ENCODE assay signal across 21 cellular contexts in genomic region chr11:42951266-42951665, GRCh38.
DNase-seq lines count a peak whose midpoint lies in the region; ATAC-seq, FAIRE-seq and TF ChIP-seq lines count a peak whose summit lies in the region.
"Had no signal": no experiment of that assay in that cellular context is flagged by ENCODE, and none has a peak within 500 bp of the region (broad histone marks: within the 10 kb centered on the region; RNA-seq: fewer than 3 reads in every experiment).

No MANE protein-coding gene starts in this region.

- WGBS in GM23248 (ENCODE audit: low coverage in 1 of 2, low lambda C conversion rate in 2 of 2, missing lambda C conversion rate in 2 of 2), 2 experiments, result 16 to 22% methylated on average over 1 of the region's 1 CpG

- H3K4me1 ChIP-seq in mucosa of descending colon (ENCODE audit: low read depth) (no peaks in the 10 kb centered on the region), lower lobe of right lung (no peaks in the 10 kb centered on the region), GM23248 (ENCODE audit: insufficient read depth) (no peaks in the 10 kb centered on the region)
- H3K4me1 ChIP-seq: BE2C, SJCRH30 had no signal

- H3F3A ChIP-seq in GM23248 (ENCODE audit: insufficient read depth), result no peaks in the 10 kb centered on the region

- H3K4me3 ChIP-seq in bronchial epithelial cell (ENCODE audit: low read depth, low read length), result no peak overlapping the region
- no peak overlapping the region for H3K4me3 ChIP-seq in mucosa of descending colon
- H3K4me3 ChIP-seq in lower lobe of right lung, result no peak overlapping the region
- no peak overlapping the region for H3K4me3 ChIP-seq in GM23248
- H3K4me3 ChIP-seq: SJCRH30 had no signal

- H3K4me1 Mint-ChIP-seq in chondrocyte (ENCODE audit: low read depth), result no peaks in the 10 kb centered on the region
- H3K4me1 Mint-ChIP-seq: CD4-positive, alpha-beta memory T cell had no signal

- H3K27ac Mint-ChIP-seq in chondrocyte (ENCODE audit: unreplicated experiment), result no peak overlapping the region
- H3K27ac Mint-ChIP-seq: CD4-positive, alpha-beta memory T cell had no signal

- no peak for TF ChIP-seq CTCF in bronchial epithelial cell (IDR thresholded peaks at IDR 0.05; ENCODE audit: insufficient read depth, low read length, severe bottlenecking)
- no peak for TF ChIP-seq CTCF in mucosa of descending colon (IDR thresholded peaks at IDR 0.05)
- no peak for TF ChIP-seq CTCF in lower lobe of right lung (IDR thresholded peaks at IDR 0.05)
- TF ChIP-seq CTCF in chondrocyte (IDR thresholded peaks at IDR 0.05), result no peak

- no peaks in the 10 kb centered on the region for H3K79me2 ChIP-seq in GM23248 (ENCODE audit: insufficient read depth)

- H3K36me3 Mint-ChIP-seq in chondrocyte (ENCODE audit: low read depth), result no peaks in the 10 kb centered on the region
- H3K36me3 Mint-ChIP-seq: CD4-positive, alpha-beta memory T cell had no signal

- H4K20me1 ChIP-seq in GM23248 (ENCODE audit: insufficient read depth), result no peaks in the 10 kb centered on the region

- H3K27ac ChIP-seq in lower lobe of right lung, result no peak overlapping the region
- H3K27ac ChIP-seq in GM23248, result no peak overlapping the region
- H3K27ac ChIP-seq: KMS-11, SJCRH30 had no signal

- intact Hi-C loops in mucosa of descending colon (cut with DNase I, micrococcal nuclease), result no loop called here
- intact Hi-C loops in lower lobe of right lung (cut with DNase I), result no loop called here

- H3K36me3 ChIP-seq in bronchial epithelial cell (ENCODE audit: control insufficient read depth, insufficient read depth, low read length), result no peaks in the 10 kb centered on the region
- H3K36me3 ChIP-seq in mucosa of descending colon (ENCODE audit: low read depth), result no peaks in the 10 kb centered on the region
- no peaks in the 10 kb centered on the region for H3K36me3 ChIP-seq in lower lobe of right lung
- H3K36me3 ChIP-seq in GM23248 (ENCODE audit: low read depth), result no peaks in the 10 kb centered on the region
- H3K36me3 ChIP-seq: BE2C, SJCRH30 had no signal

- H3K27me3 ChIP-seq in bronchial epithelial cell (ENCODE audit: control insufficient read depth, insufficient read depth, low read length) (no peaks in the 10 kb centered on the region), lower lobe of right lung (ENCODE audit: low read depth) (no peaks in the 10 kb centered on the region), GM23248 (replicated peaks; ENCODE audit: insufficient read depth) (no peaks in the 10 kb centered on the region)
- H3K27me3 ChIP-seq: BE2C, SJCRH30 had no signal

- H3K27me3 Mint-ChIP-seq in chondrocyte (ENCODE audit: low read depth), result no peaks in the 10 kb centered on the region
- H3K27me3 Mint-ChIP-seq: CD4-positive, alpha-beta memory T cell had no signal

- H3K9ac ChIP-seq in GM23248, result no peak overlapping the region
- H3K9ac ChIP-seq: KMS-11 had no signal

- no peaks in the 10 kb centered on the region for H3K9me2 ChIP-seq in GM23248 (ENCODE audit: insufficient read depth)

- FAIRE-seq in bronchial epithelial cell (lab: Jason Lieb, UNC), result no peak
- FAIRE-seq: D721Med, GM12892, H1 had no signal

- in situ Hi-C loops in GM23248 (cut with MboI), result no loop called here

- peak; percentile 41 for DNase-seq in DMS53 (lab: John Stamatoyannopoulos, UW)
- peak; percentile 2 for DNase-seq in M059J (ENCODE audit: low read depth)
- peak; percentile 43 for DNase-seq in bronchial epithelial cell (ENCODE audit: low read depth)
- DNase-seq in mucosa of descending colon, result peak in 2 of 3 donors; percentile 23 to 24
- DNase-seq in activated effector memory CD4-positive, alpha-beta T cell treated with Interleukin-2 at 50 U/mL for 16 hours, result no peak
- no peak for DNase-seq in lower lobe of right lung
- DNase-seq in chondrocyte (ENCODE audit: low spot score), result no peak
- no peak for DNase-seq in GM23248
- DNase-seq: BE2C; CD4-positive, alpha-beta memory T cell; MM.1S; NCI-H1092 treated with DMSO at 0.1 percent for 48 hours; NCI-H1694 treated with DMSO at 0.1 percent for 48 hours; NCI-H526 treated with DMSO at 0.1 percent for 48 hours; OCI-M1; RPMI8226; SJCRH30 had no signal

- H3K4me3 Mint-ChIP-seq in chondrocyte (ENCODE audit: unreplicated experiment), result no peak overlapping the region
- H3K4me3 Mint-ChIP-seq: CD4-positive, alpha-beta memory T cell had no signal

- H3K9me3 ChIP-seq in mucosa of descending colon, result no peaks in the 10 kb centered on the region
- no peaks in the 10 kb centered on the region for H3K9me3 ChIP-seq in lower lobe of right lung
- H3K9me3 ChIP-seq in GM23248 (ENCODE audit: low read depth), result no peaks in the 10 kb centered on the region
- H3K9me3 ChIP-seq: BE2C, SJCRH30 had no signal

- no peak overlapping the region for H3K4me2 ChIP-seq in GM23248 (ENCODE audit: unreplicated experiment)
- H3K4me2 ChIP-seq: KMS-11 had no signal

- peaks cover 20% of the 10 kb centered on the region for H3K9me3 Mint-ChIP-seq in chondrocyte (ENCODE audit: low read depth)

- ATAC-seq in mucosa of descending colon, result no peak
- ATAC-seq in lower lobe of right lung, result no peak

- no peak overlapping the region for H2AFZ ChIP-seq in GM23248

Comparison
In these comparisons a context has a peak if more than half of its experiments do, and no peak if none do; other contexts are left out.
1. DNase-seq: peak in DMS53 (single experiment), M059J (single experiment), bronchial epithelial cell (single experiment) and mucosa of descending colon (2 of 3); none in activated effector memory CD4-positive, alpha-beta T cell treated with Interleukin-2 at 50 U/mL for 16 hours (single experiment), lower lobe of right lung (single experiment), chondrocyte (single experiment) and GM23248 (single experiment).